Comparison of ENCODE assay signal across 14 cellular contexts in the genomic region with DNA sequence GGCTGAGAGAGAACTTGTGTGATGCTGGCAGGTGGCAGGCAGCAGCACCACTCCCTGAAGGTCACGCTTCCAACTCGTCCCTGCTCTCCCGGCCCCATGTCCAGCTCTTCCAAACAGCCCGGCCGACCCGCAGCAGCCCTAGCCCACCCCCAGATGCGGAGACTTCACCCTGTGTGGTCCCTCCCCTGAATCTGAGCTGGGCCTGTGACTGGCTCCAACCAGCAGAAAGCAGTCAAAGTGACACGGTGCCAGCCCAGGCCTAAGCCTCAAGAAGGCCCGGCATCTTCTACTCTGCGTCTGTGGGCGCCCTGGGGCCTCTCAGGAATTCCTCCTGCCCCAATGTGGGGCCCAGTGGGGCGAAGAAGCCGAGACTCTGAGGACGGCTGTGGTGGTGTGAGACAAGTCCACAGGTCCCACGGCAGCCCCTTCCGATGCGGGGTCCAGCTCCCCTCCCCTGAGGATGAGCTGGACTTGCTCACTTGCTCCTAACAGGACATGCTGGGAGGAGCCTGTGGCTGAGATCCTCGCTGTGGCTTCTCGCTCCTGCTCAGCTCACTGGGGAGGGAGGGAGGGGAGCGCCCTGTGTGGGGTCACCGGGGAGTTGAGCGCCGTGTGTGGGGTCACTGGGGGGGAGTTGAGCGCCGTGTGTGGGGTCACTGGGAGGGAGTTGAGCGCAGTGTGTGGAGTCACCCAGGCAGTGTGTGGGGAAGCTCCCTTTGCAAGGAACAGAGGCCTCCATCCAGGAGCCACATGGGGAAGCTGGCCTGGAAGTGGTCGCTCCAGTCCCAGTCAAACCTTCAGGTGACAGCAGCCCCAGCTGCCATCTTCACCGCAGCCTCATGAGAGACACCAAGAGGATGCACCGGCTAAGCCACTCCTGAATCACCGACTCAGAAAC. TPM values are rescaled to one million over a fixed set of nuclear protein-coding genes. Genes with fewer than 3 reads are reported as not detected.
DNase-seq lines count a peak whose midpoint lies in the region; ATAC-seq and TF ChIP-seq lines count a peak whose summit lies in the region.
"Had no signal": no experiment of that assay in that cellular context is flagged by ENCODE, and none has a peak within 500 bp of the region (broad histone marks: within the 10 kb centered on the region; RNA-seq: fewer than 3 reads in every experiment).

No MANE protein-coding gene starts in this region.

- H3K27ac ChIP-seq in RWPE2 (ENCODE audit: poor library complexity, severe bottlenecking), result no peak overlapping the region
- H3K27ac ChIP-seq: KMS-11 had no signal

- H3K36me3 ChIP-seq in RWPE2 (ENCODE audit: low read depth) (no peaks in the 10 kb centered on the region), mucosa of descending colon (ENCODE audit: low read depth) (no peaks in the 10 kb centered on the region)

- no peaks in the 10 kb centered on the region for H3K27me3 ChIP-seq in RWPE2 (ENCODE audit: insufficient read depth, poor library complexity, severe bottlenecking)

- no peak for TF ChIP-seq CTCF in RWPE2 (IDR thresholded peaks at IDR 0.05; ENCODE audit: poor library complexity, severe bottlenecking)
- no peak for TF ChIP-seq CTCF in mucosa of descending colon (IDR thresholded peaks at IDR 0.05)

- DNase-seq in stimulated activated naive CD8-positive, alpha-beta T cell treated with anti-CD3 and anti-CD28 coated beads, Interleukin-15, amount 100 ng/mL, for 72 hours, result no peak
- no peak for DNase-seq in stimulated activated naive CD8-positive, alpha-beta T cell treated with anti-CD3 and anti-CD28 coated beads, Interleukin-15, Interleukin-2, amounts not matched to agents 100 U/mL and 50 U/mL, for 24 hours
- peak; percentile 50 for DNase-seq in RWPE2 (ENCODE audit: low spot score)
- DNase-seq in mucosa of descending colon, result peak in 2 of 3 donors; percentile 14 to 37
- DNase-seq in activated T-cell treated with anti-CD3 and anti-CD28 coated beads, Interleukin-2, amount 50 U/mL, for 4 hours, result no peak
- no peak for DNase-seq in HK-2 (ENCODE audit: unreplicated experiment)
- DNase-seq in stimulated activated effector memory CD8-positive, alpha-beta T cell treated with anti-CD3 and anti-CD28 coated beads, Interleukin-12 subunit alpha, Interleukin-12 subunit beta, amount 100 ng/mL, for 72 hours (ENCODE audit: low spot score in 2 of 2), result no peak
- DNase-seq: activated CD4-positive, alpha-beta T cell treated with anti-CD3 and anti-CD28 coated beads, Interleukin-2, amount 50 U/mL, for 1 hour; activated naive CD4-positive, alpha-beta T cell treated with Interleukin-2 at 50 U/mL for 16 hours; hypothalamus; NCI-H2171; NCI-H748 treated with DMSO at 0.1 percent for 48 hours had no signal

- H3K4me1 Mint-ChIP-seq in stimulated activated naive CD8-positive, alpha-beta T cell treated with anti-CD3 and anti-CD28 coated beads, Interleukin-15, amount 100 ng/mL, for 72 hours, result peaks cover 17% of the 10 kb centered on the region
- H3K4me1 Mint-ChIP-seq in activated T-cell treated with anti-CD3 and anti-CD28 coated beads, Interleukin-2, amount 50 U/mL, for 4 hours (ENCODE audit: low read depth), result peaks cover 4% of the 10 kb centered on the region
- H3K4me1 Mint-ChIP-seq in stimulated activated effector memory CD8-positive, alpha-beta T cell treated with anti-CD3 and anti-CD28 coated beads, Interleukin-12 subunit alpha, Interleukin-12 subunit beta, amount 100 ng/mL, for 72 hours, result peaks cover 5% of the 10 kb centered on the region

- H3K27ac Mint-ChIP-seq in stimulated activated naive CD8-positive, alpha-beta T cell treated with anti-CD3 and anti-CD28 coated beads, Interleukin-15, amount 100 ng/mL, for 72 hours, result no peak overlapping the region
- no peak overlapping the region for H3K27ac Mint-ChIP-seq in stimulated activated effector memory CD8-positive, alpha-beta T cell treated with anti-CD3 and anti-CD28 coated beads, Interleukin-12 subunit alpha, Interleukin-12 subunit beta, amount 100 ng/mL, for 72 hours
- H3K27ac Mint-ChIP-seq: stimulated activated naive CD8-positive, alpha-beta T cell treated with anti-CD3 and anti-CD28 coated beads, Interleukin-15, Interleukin-2, amounts not matched to agents 100 ng/mL and 50 ng/mL, for 24 hours had no signal

- no peaks in the 10 kb centered on the region for H3K27me3 Mint-ChIP-seq in stimulated activated naive CD8-positive, alpha-beta T cell treated with anti-CD3 and anti-CD28 coated beads, Interleukin-15, amount 100 ng/mL, for 72 hours
- H3K27me3 Mint-ChIP-seq in activated T-cell treated with anti-CD3 and anti-CD28 coated beads, Interleukin-2, amount 50 U/mL, for 4 hours (ENCODE audit: low read depth), result no peaks in the 10 kb centered on the region
- H3K27me3 Mint-ChIP-seq: stimulated activated naive CD8-positive, alpha-beta T cell treated with anti-CD3 and anti-CD28 coated beads, Interleukin-15, Interleukin-2, amounts not matched to agents 100 ng/mL and 50 ng/mL, for 24 hours had no signal

- H3K9me3 ChIP-seq in RWPE2 (ENCODE audit: severe bottlenecking), result no peaks in the 10 kb centered on the region
- H3K9me3 ChIP-seq in mucosa of descending colon, result no peaks in the 10 kb centered on the region

- H3K4me3 ChIP-seq in RWPE2 (ENCODE audit: severe bottlenecking), result no peak overlapping the region
- H3K4me3 ChIP-seq in mucosa of descending colon, result no peak overlapping the region

- H3K4me3 Mint-ChIP-seq in stimulated activated naive CD8-positive, alpha-beta T cell treated with anti-CD3 and anti-CD28 coated beads, Interleukin-15, amount 100 ng/mL, for 72 hours, result no peak overlapping the region
- no peak overlapping the region for H3K4me3 Mint-ChIP-seq in activated T-cell treated with anti-CD3 and anti-CD28 coated beads, Interleukin-2, amount 50 U/mL, for 4 hours
- no peak overlapping the region for H3K4me3 Mint-ChIP-seq in stimulated activated effector memory CD8-positive, alpha-beta T cell treated with anti-CD3 and anti-CD28 coated beads, Interleukin-12 subunit alpha, Interleukin-12 subunit beta, amount 100 ng/mL, for 72 hours
- H3K4me3 Mint-ChIP-seq: stimulated activated naive CD8-positive, alpha-beta T cell treated with anti-CD3 and anti-CD28 coated beads, Interleukin-15, Interleukin-2, amounts not matched to agents 100 ng/mL and 50 ng/mL, for 24 hours had no signal

- intact Hi-C loops in mucosa of descending colon (cut with DNase I, micrococcal nuclease), result no loop called here

- H3K4me1 ChIP-seq in RWPE2 (ENCODE audit: insufficient read depth, poor library complexity, severe bottlenecking) (no peaks in the 10 kb centered on the region), mucosa of descending colon (ENCODE audit: low read depth) (no peaks in the 10 kb centered on the region)

- H3K9me3 Mint-ChIP-seq in stimulated activated naive CD8-positive, alpha-beta T cell treated with anti-CD3 and anti-CD28 coated beads, Interleukin-15, amount 100 ng/mL, for 72 hours, result no peaks in the 10 kb centered on the region
- H3K9me3 Mint-ChIP-seq in activated T-cell treated with anti-CD3 and anti-CD28 coated beads, Interleukin-2, amount 50 U/mL, for 4 hours, result no peaks in the 10 kb centered on the region
- no peaks in the 10 kb centered on the region for H3K9me3 Mint-ChIP-seq in stimulated activated effector memory CD8-positive, alpha-beta T cell treated with anti-CD3 and anti-CD28 coated beads, Interleukin-12 subunit alpha, Interleukin-12 subunit beta, amount 100 ng/mL, for 72 hours
- H3K9me3 Mint-ChIP-seq: stimulated activated naive CD8-positive, alpha-beta T cell treated with anti-CD3 and anti-CD28 coated beads, Interleukin-15, Interleukin-2, amounts not matched to agents 100 ng/mL and 50 ng/mL, for 24 hours had no signal

- peaks cover 7% of the 10 kb centered on the region for H3K36me3 Mint-ChIP-seq in activated T-cell treated with anti-CD3 and anti-CD28 coated beads, Interleukin-2, amount 50 U/mL, for 4 hours (ENCODE audit: insufficient read depth)
- H3K36me3 Mint-ChIP-seq in stimulated activated effector memory CD8-positive, alpha-beta T cell treated with anti-CD3 and anti-CD28 coated beads, Interleukin-12 subunit alpha, Interleukin-12 subunit beta, amount 100 ng/mL, for 72 hours, result no peaks in the 10 kb centered on the region

- ATAC-seq in stimulated activated naive CD8-positive, alpha-beta T cell treated with anti-CD3 and anti-CD28 coated beads, Interleukin-15, amount 100 ng/mL, for 72 hours, result peak; percentile 47
- ATAC-seq in stimulated activated naive CD8-positive, alpha-beta T cell treated with anti-CD3 and anti-CD28 coated beads, Interleukin-15, Interleukin-2, amounts not matched to agents 100 U/mL and 50 U/mL, for 24 hours, result no peak
- no peak for ATAC-seq in RWPE2 (ENCODE audit: low read depth)
- no peak for ATAC-seq in mucosa of descending colon
- ATAC-seq in activated T-cell treated with anti-CD3 and anti-CD28 coated beads, Interleukin-2, amount 50 U/mL, for 4 hours, result no peak
- ATAC-seq in stimulated activated effector memory CD8-positive, alpha-beta T cell treated with anti-CD3 and anti-CD28 coated beads, Interleukin-12 subunit alpha, Interleukin-12 subunit beta, amount 100 ng/mL, for 72 hours, result no peak

RNA-seq across cellular contexts. Expression of gene STK32C, which starts 9.5 kb away (rescaled TPM):
- 10 to 100 TPM in 2 of 3 donors, 1 to 10 TPM in 1; 4.5 to 11.5 (median 11.1) TPM for total RNA-seq in mucosa of descending colon
- 10 to 100 TPM; 14.8 to 18.0 (median 15.3) TPM for total RNA-seq in activated T-cell treated with anti-CD3 and anti-CD28 coated beads, Interleukin-2, amount 50 U/mL, for 4 hours

RNA-seq across cellular contexts. Expression of gene LRRC27, which starts 33.7 kb away (rescaled TPM):
- 10 to 100 TPM in 2 of 3 donors, 1 to 10 TPM in 1; 6.9 to 12.2 (median 11.1) TPM for total RNA-seq in mucosa of descending colon
- 1 to 10 TPM in 2 of 3 donors, under 1 TPM in 1; 0.89 to 2.0 (median 1.1) TPM for total RNA-seq in activated T-cell treated with anti-CD3 and anti-CD28 coated beads, Interleukin-2, amount 50 U/mL, for 4 hours

Comparison
In these comparisons a context has a peak if more than half of its experiments do, and no peak if none do; other contexts are left out.
1. DNase-seq: peak in RWPE2 (single experiment) and mucosa of descending colon (2 of 3); none in stimulated activated naive CD8-positive, alpha-beta T cell treated with anti-CD3 and anti-CD28 coated beads, Interleukin-15, amount 100 ng/mL, for 72 hours (0 of 2), stimulated activated naive CD8-positive, alpha-beta T cell treated with anti-CD3 and anti-CD28 coated beads, Interleukin-15, Interleukin-2, amounts not matched to agents 100 U/mL and 50 U/mL, for 24 hours (single experiment), activated T-cell treated with anti-CD3 and anti-CD28 coated beads, Interleukin-2, amount 50 U/mL, for 4 hours (single experiment), HK-2 (single experiment) and stimulated activated effector memory CD8-positive, alpha-beta T cell treated with anti-CD3 and anti-CD28 coated beads, Interleukin-12 subunit alpha, Interleukin-12 subunit beta, amount 100 ng/mL, for 72 hours (0 of 2).